Comparison of ENCODE assay signal across 1 cellular context in genomic region chr19:6720369-6721112, GRCh38.
TF ChIP-seq lines count a peak whose summit lies in the region.

TSS of gene C3 (minus strand) at chr19:6720650. CDS start at chr19:6720589, 61 bp downstream.

TF ChIP-seq in HepG2, 621 proteins besides CTCF, POLR2A, EP300 and RAD21 (continued from another document and continues in another):
- TF ChIP-seq ZNF318 (CRISPR knock-in tag; IDR thresholded peaks at IDR 0.05) (no peak), ZFP41 (CRISPR knock-in tag; IDR thresholded peaks at IDR 0.05; ENCODE audit: borderline replicate concordance) (no peak; the same call in 1 of the 2 replicates), NR1H2 (CRISPR knock-in tag; IDR thresholded peaks at IDR 0.05; ENCODE audit: borderline replicate concordance, low read depth) (peak; percentile 90), CBX2 (IDR thresholded peaks at IDR 0.05; ENCODE audit: low read depth, low read length) (no peak), CBX2 (CRISPR knock-in tag; IDR thresholded peaks at IDR 0.05; ENCODE audit: low read depth) (no peak), SMAD9 (CRISPR knock-in tag; IDR thresholded peaks at IDR 0.05) (no peak), RXRB (CRISPR knock-in tag; IDR thresholded peaks at IDR 0.05; ENCODE audit: borderline replicate concordance) (peak; percentile 99), ZBTB7A (CRISPR knock-in tag; IDR thresholded peaks at IDR 0.05) (peak; percentile 60; the same call in 1 of the 2 replicates), TFDP2 (CRISPR knock-in tag; IDR thresholded peaks at IDR 0.05) (no peak), ZNF737 (CRISPR knock-in tag; IDR thresholded peaks at IDR 0.05; ENCODE audit: borderline replicate concordance) (peak; percentile 64; the same call in 1 of the 2 replicates), POLR2G (IDR thresholded peaks at IDR 0.05; ENCODE audit: low read depth, low read length) (peak; percentile 99), RERE (CRISPR knock-in tag; IDR thresholded peaks at IDR 0.05; ENCODE audit: low read depth) (peak; percentile 53; the same call in 1 of the 2 replicates), ZBTB10 (CRISPR knock-in tag; IDR thresholded peaks at IDR 0.05; ENCODE audit: borderline replicate concordance) (peak; percentile 97), ARID5B (CRISPR knock-in tag; IDR thresholded peaks at IDR 0.05) (peak; percentile 87)
- TF ChIP-seq, protein P1, sequence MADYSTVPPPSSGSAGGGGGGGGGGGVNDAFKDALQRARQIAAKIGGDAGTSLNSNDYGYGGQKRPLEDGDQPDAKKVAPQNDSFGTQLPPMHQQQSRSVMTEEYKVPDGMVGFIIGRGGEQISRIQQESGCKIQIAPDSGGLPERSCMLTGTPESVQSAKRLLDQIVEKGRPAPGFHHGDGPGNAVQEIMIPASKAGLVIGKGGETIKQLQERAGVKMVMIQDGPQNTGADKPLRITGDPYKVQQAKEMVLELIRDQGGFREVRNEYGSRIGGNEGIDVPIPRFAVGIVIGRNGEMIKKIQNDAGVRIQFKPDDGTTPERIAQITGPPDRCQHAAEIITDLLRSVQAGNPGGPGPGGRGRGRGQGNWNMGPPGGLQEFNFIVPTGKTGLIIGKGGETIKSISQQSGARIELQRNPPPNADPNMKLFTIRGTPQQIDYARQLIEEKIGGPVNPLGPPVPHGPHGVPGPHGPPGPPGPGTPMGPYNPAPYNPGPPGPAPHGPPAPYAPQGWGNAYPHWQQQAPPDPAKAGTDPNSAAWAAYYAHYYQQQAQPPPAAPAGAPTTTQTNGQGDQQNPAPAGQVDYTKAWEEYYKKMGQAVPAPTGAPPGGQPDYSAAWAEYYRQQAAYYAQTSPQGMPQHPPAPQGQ (CRISPR knock-in tag; IDR thresholded peaks at IDR 0.05; ENCODE audit: borderline replicate concordance), result no peak
- TF ChIP-seq, protein P2, sequence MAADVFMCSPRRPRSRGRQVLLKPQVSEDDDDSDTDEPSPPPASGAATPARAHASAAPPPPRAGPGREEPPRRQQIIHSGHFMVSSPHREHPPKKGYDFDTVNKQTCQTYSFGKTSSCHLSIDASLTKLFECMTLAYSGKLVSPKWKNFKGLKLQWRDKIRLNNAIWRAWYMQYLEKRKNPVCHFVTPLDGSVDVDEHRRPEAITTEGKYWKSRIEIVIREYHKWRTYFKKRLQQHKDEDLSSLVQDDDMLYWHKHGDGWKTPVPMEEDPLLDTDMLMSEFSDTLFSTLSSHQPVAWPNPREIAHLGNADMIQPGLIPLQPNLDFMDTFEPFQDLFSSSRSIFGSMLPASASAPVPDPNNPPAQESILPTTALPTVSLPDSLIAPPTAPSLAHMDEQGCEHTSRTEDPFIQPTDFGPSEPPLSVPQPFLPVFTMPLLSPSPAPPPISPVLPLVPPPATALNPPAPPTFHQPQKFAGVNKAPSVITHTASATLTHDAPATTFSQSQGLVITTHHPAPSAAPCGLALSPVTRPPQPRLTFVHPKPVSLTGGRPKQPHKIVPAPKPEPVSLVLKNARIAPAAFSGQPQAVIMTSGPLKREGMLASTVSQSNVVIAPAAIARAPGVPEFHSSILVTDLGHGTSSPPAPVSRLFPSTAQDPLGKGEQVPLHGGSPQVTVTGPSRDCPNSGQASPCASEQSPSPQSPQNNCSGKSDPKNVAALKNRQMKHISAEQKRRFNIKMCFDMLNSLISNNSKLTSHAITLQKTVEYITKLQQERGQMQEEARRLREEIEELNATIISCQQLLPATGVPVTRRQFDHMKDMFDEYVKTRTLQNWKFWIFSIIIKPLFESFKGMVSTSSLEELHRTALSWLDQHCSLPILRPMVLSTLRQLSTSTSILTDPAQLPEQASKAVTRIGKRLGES (CRISPR knock-in tag; IDR thresholded peaks at IDR 0.05; ENCODE audit: borderline replicate concordance), result peak; percentile 18; the same call in 1 of the 2 replicates
- TF ChIP-seq, protein P3, sequence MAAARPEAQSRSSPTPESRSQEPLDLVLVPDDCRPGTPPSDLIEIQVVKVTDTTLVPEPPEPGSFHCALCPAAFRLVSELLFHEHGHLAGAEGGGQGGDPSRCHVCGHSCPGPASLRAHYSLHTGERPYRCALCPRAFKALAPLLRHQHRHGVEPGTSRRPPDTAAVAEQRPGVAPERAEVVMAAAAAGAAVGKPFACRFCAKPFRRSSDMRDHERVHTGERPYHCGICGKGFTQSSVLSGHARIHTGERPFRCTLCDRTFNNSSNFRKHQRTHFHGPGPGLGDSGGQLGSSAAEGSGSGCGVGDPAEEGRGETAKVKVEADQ (CRISPR knock-in tag; IDR thresholded peaks at IDR 0.05; ENCODE audit: borderline replicate concordance), result 0 out of 2 replicates have a peak, but pooled peaks have one; percentile 40
